In genomic region chr9:36162211-36162610, GRCh38 we compare ENCODE assay signal across 21 cellular contexts. TPM values are rescaled to one million over a fixed set of nuclear protein-coding genes. Genes with fewer than 3 reads are reported as not detected.
DNase-seq lines count a peak whose midpoint lies in the region; ATAC-seq, FAIRE-seq and TF ChIP-seq lines count a peak whose summit lies in the region.
"Had no signal": no experiment of that assay in that cellular context is flagged by ENCODE, and none has a peak within 500 bp of the region (broad histone marks: within the 10 kb centered on the region; RNA-seq: fewer than 3 reads in every experiment).

No MANE protein-coding gene starts in this region.

- peak overlapping the region; percentile 99 for H3K18ac ChIP-seq in H1 (ENCODE audit: extremely low read depth, low read length)

- H2BK12ac ChIP-seq in H1 (ENCODE audit: low read depth, low read length): peak overlapping the region; percentile 100

- peaks cover 2% of the 10 kb centered on the region; the same call in 1 of the 2 replicates for H3K23me2 ChIP-seq in H1 (ENCODE audit: low read depth, low read length)

- H3K79me2 ChIP-seq in H1 (ENCODE audit: control insufficient read depth in 1 of 2, insufficient read depth in 2 of 2, low read length in 2 of 2): no peaks in the 10 kb centered on the region

- H3K27me3 Mint-ChIP-seq in nephron progenitor cell (ENCODE audit: low read depth, poor library complexity) (peaks cover 4% of the 10 kb centered on the region), type B pancreatic cell (peaks cover 10% of the 10 kb centered on the region)
- H3K27me3 Mint-ChIP-seq in activated CD4-positive, alpha-beta T cell treated with anti-CD3 and anti-CD28 coated beads for 36 hours: no peaks in the 10 kb centered on the region

- H3K4me1 Mint-ChIP-seq in nephron progenitor cell: peaks cover 55% of the 10 kb centered on the region
- H3K4me1 Mint-ChIP-seq in type B pancreatic cell (ENCODE audit: unreplicated experiment): peaks cover 39% of the 10 kb centered on the region
- H3K4me1 Mint-ChIP-seq in activated CD4-positive, alpha-beta T cell treated with anti-CD3 and anti-CD28 coated beads for 36 hours: peaks cover 6% of the 10 kb centered on the region

- H3K9me3 Mint-ChIP-seq in nephron progenitor cell (peaks cover 13% of the 10 kb centered on the region), type B pancreatic cell (peaks cover 5% of the 10 kb centered on the region)
- H3K9me3 Mint-ChIP-seq in activated CD4-positive, alpha-beta T cell treated with anti-CD3 and anti-CD28 coated beads for 36 hours (ENCODE audit: low read depth): no peaks in the 10 kb centered on the region
- H3K9me3 Mint-ChIP-seq: CD8-positive, alpha-beta T cell had no signal

- no peaks in the 10 kb centered on the region for H4K20me1 ChIP-seq in H1 (replicated peaks in 1 of 2; ENCODE audit: control insufficient read depth in 1 of 2, insufficient read depth in 2 of 2, low read length in 2 of 2)

- no peaks in the 10 kb centered on the region for H3K79me1 ChIP-seq in H1 (ENCODE audit: low read depth, low read length)

- WGBS in H1 (ENCODE audit: extremely low coverage in 1 of 2, insufficient coverage in 1 of 2, insufficient read length in 1 of 2, insufficient replicate concordance in 2 of 2, low coverage in 1 of 2, low lambda C conversion rate in 2 of 2, missing lambda C conversion rate in 1 of 2), 2 experiments: 94% methylated on average over 14 of the region's 14 CpGs; no CpG with 5 or more reads in 1 of the 2 experiments

- H3K4ac ChIP-seq in H1 (replicated peaks; ENCODE audit: insufficient read length, low read depth, low read length): peak overlapping the region; percentile 20

- peak overlapping the region in 2 of 4 experiments; percentile 26 to 58; a peak in 1 of 7 replicates for H3K9ac ChIP-seq in H1 (replicated peaks in 1 of 4; ENCODE audit: extremely low read depth in 1 of 4, low read depth in 3 of 4, low read length in 3 of 4)

- H4K5ac ChIP-seq in H1 (ENCODE audit: insufficient read length, low read depth, low read length): peak overlapping the region; percentile 76

- no peak overlapping the region for H3K14ac ChIP-seq in H1 (ENCODE audit: insufficient read length)

- POLR2A ChIA-PET in H1 (lab: Charles Lee; ENCODE audit: partially characterized antibody): interaction anchor here (3.1 to 3.6 kb wide), 2 partner anchors 12 to 28 kb away, joined by 18 to 25 read pairs; partner anchors contain the start of gene CLTA
- POLR2A ChIA-PET in activated CD4-positive, alpha-beta T cell treated with anti-CD3 and anti-CD28 coated beads for 36 hours (lab: Charles Lee): no interaction called here

- H4K8ac ChIP-seq in H1 (ENCODE audit: extremely low read depth, insufficient read depth, low read length): no peak overlapping the region

- H2BK15ac ChIP-seq in H1 (ENCODE audit: low read length): peak overlapping the region; percentile 93

- H2BK120ac ChIP-seq in H1 (replicated peaks; ENCODE audit: low read depth, low read length): peak overlapping the region; percentile 66

- peak overlapping the region; percentile 97 for H2AFZ ChIP-seq in H1 (ENCODE audit: low read length)

- H3K36me3 ChIP-seq in cardiac muscle cell (no peaks in the 10 kb centered on the region), H1 (ENCODE audit: control insufficient read depth in 2 of 4, insufficient read depth in 4 of 4, low read length in 3 of 4) (no peaks in the 10 kb centered on the region)
- H3K36me3 ChIP-seq: lower lobe of right lung, tibial nerve, WERI-Rb-1 had no signal

- no peak for TF ChIP-seq RAD21 in H1 (IDR thresholded peaks at IDR 0.05 in 1 of 2, conservative IDR thresholded peaks at IDR 0.05 in 1 of 2; ENCODE audit: low read depth in 2 of 2, low read length in 2 of 2)

- TF ChIP-seq CTCF in cardiac muscle cell (IDR thresholded peaks at IDR 0.05; ENCODE audit: low read depth, low read length) (no peak), H1 (IDR thresholded peaks at IDR 0.05; ENCODE audit: control extremely low read depth in 1 of 3, insufficient read depth in 1 of 3, low read depth in 1 of 3, low read length in 3 of 3) (no peak), nephron progenitor cell (IDR thresholded peaks at IDR 0.05) (no peak), type B pancreatic cell (conservative IDR thresholded peaks at IDR 0.05) (no peak)

- FAIRE-seq in H1 (lab: Jason Lieb, UNC): no peak
- FAIRE-seq: A204.1, endometrium had no signal

- H3K27me3 ChIP-seq in cardiac muscle cell: no peaks in the 10 kb centered on the region
- no peaks in the 10 kb centered on the region for H3K27me3 ChIP-seq in H1 (replicated peaks in 1 of 4; ENCODE audit: control insufficient read depth in 3 of 4, extremely low read depth in 1 of 4, insufficient read depth in 3 of 4, low read length in 3 of 4)
- H3K27me3 ChIP-seq: tibial nerve had no signal

- DNase-seq in cardiac muscle cell (ENCODE audit: low read depth in 1 of 2, low spot score in 1 of 2): no peak
- no peak for DNase-seq in Right ventricle myocardium superior
- DNase-seq in H1 (ENCODE audit: low read depth in 1 of 2, low spot score in 2 of 2): no peak
- no peak for DNase-seq in nephron progenitor cell
- no peak for DNase-seq in type B pancreatic cell (ENCODE audit: extremely low spot score, unreplicated experiment)
- DNase-seq in kidney glomerular epithelial cell (lab: John Stamatoyannopoulos, UW): no peak
- no peak for DNase-seq in activated CD4-positive, alpha-beta T cell treated with anti-CD3 and anti-CD28 coated beads for 36 hours
- DNase-seq: CD8-positive, alpha-beta T cell; lower lobe of right lung; NCI-H2107; NCI-H526 treated with DMSO at 0.1 percent for 48 hours; PC-3; stimulated activated CD4-positive, alpha-beta T cell treated with anti-CD3 and anti-CD28 coated beads, Interleukin-4, amount 100 ng/mL, for 1 hour; stimulated activated CD8-positive, alpha-beta memory T cell treated with anti-CD3 and anti-CD28 coated beads, Interleukin-4, amount 100 ng/mL, for 48 hours; WERI-Rb-1 had no signal

- H3K56ac ChIP-seq in H1 (replicated peaks; ENCODE audit: insufficient read length, low read depth, low read length): no peak overlapping the region

- peak overlapping the region; percentile 99 for H3K27ac Mint-ChIP-seq in nephron progenitor cell
- peak overlapping the region; percentile 88 for H3K27ac Mint-ChIP-seq in type B pancreatic cell
- no peak overlapping the region for H3K27ac Mint-ChIP-seq in activated CD4-positive, alpha-beta T cell treated with anti-CD3 and anti-CD28 coated beads for 36 hours

- H3K4me2 ChIP-seq in H1 (ENCODE audit: insufficient read depth in 1 of 2, low read depth in 2 of 2, low read length in 2 of 2): peak overlapping the region; percentile 60 to 62

- peak overlapping the region; percentile 83 for H4K91ac ChIP-seq in H1 (replicated peaks; ENCODE audit: insufficient read length, low read length)

- TF ChIP-seq POLR2A in H1 (IDR thresholded peaks at IDR 0.05; ENCODE audit: control extremely low read depth in 1 of 2, low read depth in 2 of 2, low read length in 2 of 2): no peak

- H2BK20ac ChIP-seq in H1 (ENCODE audit: low read length): peak overlapping the region; percentile 99

- H2BK5ac ChIP-seq in H1 (ENCODE audit: low read depth, low read length): peak overlapping the region; percentile 97; the same call in 1 of the 2 replicates

- no peak overlapping the region for H3K4me3 Mint-ChIP-seq in nephron progenitor cell
- H3K4me3 Mint-ChIP-seq in type B pancreatic cell: peak overlapping the region; percentile 35
- H3K4me3 Mint-ChIP-seq in activated CD4-positive, alpha-beta T cell treated with anti-CD3 and anti-CD28 coated beads for 36 hours: no peak overlapping the region
- H3K4me3 Mint-ChIP-seq: CD8-positive, alpha-beta T cell had no signal

- H3K27ac ChIP-seq in cardiac muscle cell (peak overlapping the region; percentile 87), H1 (ENCODE audit: low read depth, low read length) (peak overlapping the region; percentile 74; the same call in 1 of the 2 replicates)
- H3K27ac ChIP-seq: WERI-Rb-1 had no signal

- no peak overlapping the region for H3K23ac ChIP-seq in H1 (ENCODE audit: insufficient read length)

- H3K36me3 Mint-ChIP-seq in nephron progenitor cell (ENCODE audit: low read depth) (peaks cover 38% of the 10 kb centered on the region), type B pancreatic cell (peaks cover 6% of the 10 kb centered on the region)
- H3K36me3 Mint-ChIP-seq in activated CD4-positive, alpha-beta T cell treated with anti-CD3 and anti-CD28 coated beads for 36 hours (ENCODE audit: low read depth): peaks cover 2% of the 10 kb centered on the region

- no peak for TF ChIP-seq EP300 in H1 (IDR thresholded peaks at IDR 0.05; ENCODE audit: borderline replicate concordance in 1 of 2, low read depth in 2 of 2, low read length in 2 of 2)

- H3K4me3 ChIP-seq in cardiac muscle cell: no peak overlapping the region
- H3K4me3 ChIP-seq in H1 (ENCODE audit: extremely low read depth in 1 of 4, insufficient read depth in 2 of 4, low read depth in 3 of 4, low read length in 4 of 4): no peak overlapping the region
- H3K4me3 ChIP-seq: lower lobe of right lung, tibial nerve had no signal

- H3K9me3 ChIP-seq in cardiac muscle cell (ENCODE audit: low read depth): no peaks in the 10 kb centered on the region
- H3K9me3 ChIP-seq in H1 (ENCODE audit: insufficient read depth in 2 of 2, low read depth in 1 of 2, low read length in 1 of 2): no peaks in the 10 kb centered on the region
- H3K9me3 ChIP-seq: lower lobe of right lung, tibial nerve had no signal

- H3K4me1 ChIP-seq in cardiac muscle cell (ENCODE audit: low read depth) (peaks cover 15% of the 10 kb centered on the region), H1 (replicated peaks in 1 of 4; ENCODE audit: control insufficient read depth in 3 of 4, insufficient read depth in 4 of 4, low read length in 3 of 4) (peaks cover 11 to 25% (median 17%) of the 10 kb centered on the region in 4 experiments)

- CTCF ChIA-PET in H1 (lab: Charles Lee; ENCODE audit: partially characterized antibody): interaction anchor here (10.2 kb wide), 1 partner anchor 60 kb away, joined by 153 read pairs; no protein-coding TSS in a partner anchor
- CTCF ChIA-PET in activated CD4-positive, alpha-beta T cell treated with anti-CD3 and anti-CD28 coated beads for 36 hours (lab: Charles Lee): interaction anchor here (0.6 to 15.4 kb wide), 2 partner anchors 15 to 59 kb away, joined by 4 to 246 read pairs; no protein-coding TSS in a partner anchor

- ATAC-seq in Right ventricle myocardium superior (ENCODE audit: poor library complexity): no peak
- no peak for ATAC-seq in GM18909 (IDR thresholded peaks at IDR 0.05; ENCODE audit: poor library complexity, unreplicated experiment)
- no peak for ATAC-seq in activated CD4-positive, alpha-beta T cell treated with anti-CD3 and anti-CD28 coated beads for 36 hours
- ATAC-seq: CD8-positive, alpha-beta T cell; lower lobe of right lung; PC-3; sciatic nerve had no signal

- H2AK5ac ChIP-seq in H1 (ENCODE audit: low read depth, low read length): peak overlapping the region; percentile 96; the same call in 1 of the 2 replicates

- intact Hi-C loops in Right ventricle myocardium superior (cut with DNase I): no loop called here
- intact Hi-C loops in activated CD4-positive, alpha-beta T cell treated with anti-CD3 and anti-CD28 coated beads for 36 hours (cut with DNase I, micrococcal nuclease): no loop called here

RNA-seq across cellular contexts. Expression of gene CCIN, which starts 7.0 kb away (rescaled TPM):
- 0.39 TPM in 1 of 2 replicates, not detected in the other for total RNA-seq in cardiac muscle cell
- polyA plus RNA-seq in cardiac muscle cell: not detected in 2 replicates
- not detected for total RNA-seq in Right ventricle myocardium superior
- total RNA-seq in H1 (2021; fragmentation: NEBNext Ultra II Directional; extraction: Animal tissue kit (Norgen Biotek cat#: 25700)): 0.19 and 0.27 TPM in 2 replicates
- 0.20 and 0.21 TPM in 2 replicates for polyA plus RNA-seq in H1 (2011; rRNA removed)
- 0.19 TPM for polyA plus RNA-seq in H1 (2011; cell fraction: cytosol; rRNA removed)
- 0.74 TPM for polyA plus RNA-seq in H1 (2011; cell fraction: nucleus; rRNA removed)
- 0.12 to 0.19 TPM (median 0.18 TPM) in 3 of 4 replicates, not detected in the other for polyA plus RNA-seq in H1 (2012, experiment 1 of 2)
- 0.08 TPM for polyA plus RNA-seq in H1 (2012, experiment 2 of 2)
- polyA plus RNA-seq in H1 (2013, experiment 1 of 2): 0.06 TPM
- polyA plus RNA-seq in H1 (2013, experiment 2 of 2): 0.07 TPM
- 1.1 and 1.8 TPM in 2 replicates for polyA minus RNA-seq in H1 (2011; rRNA and poly(A)+ RNA removed)
- not detected for polyA minus RNA-seq in H1 (2011; cell fraction: cytosol; rRNA and poly(A)+ RNA removed)
- polyA minus RNA-seq in H1 (2011; cell fraction: nucleus; rRNA and poly(A)+ RNA removed): 0.80 TPM
- not detected in 2 replicates for total RNA-seq in type B pancreatic cell (ENCODE audit: low replicate concordance)
- total RNA-seq in activated CD4-positive, alpha-beta T cell treated with anti-CD3 and anti-CD28 coated beads for 36 hours: not detected
- total RNA-seq: sciatic nerve, tibial nerve had no signal
- polyA plus RNA-seq: neural cell had no signal

RNA-seq across cellular contexts. Expression of gene GLIPR2, which starts 25.7 kb away (rescaled TPM):
- total RNA-seq in cardiac muscle cell: 3.2 and 8.6 TPM in 2 replicates
- 9.2 and 15.1 TPM in 2 replicates for polyA plus RNA-seq in cardiac muscle cell
- total RNA-seq in Right ventricle myocardium superior: 6.7 TPM
- 7.9 and 8.9 TPM in 2 replicates for total RNA-seq in H1 (2021; fragmentation: NEBNext Ultra II Directional; extraction: Animal tissue kit (Norgen Biotek cat#: 25700))
- 10.2 and 12.0 TPM in 2 replicates for polyA plus RNA-seq in H1 (2011; rRNA removed)
- 13.7 TPM for polyA plus RNA-seq in H1 (2011; cell fraction: cytosol; rRNA removed)
- polyA plus RNA-seq in H1 (2011; cell fraction: nucleus; rRNA removed): 7.1 TPM
- 11.5 to 15.4 TPM (median 13.1 TPM) in 4 replicates for polyA plus RNA-seq in H1 (2012, experiment 1 of 2)
- polyA plus RNA-seq in H1 (2012, experiment 2 of 2): 11.8 TPM
- polyA plus RNA-seq in H1 (2013, experiment 1 of 2): 6.2 TPM
- polyA plus RNA-seq in H1 (2013, experiment 2 of 2): 6.2 TPM
- 5.5 and 7.2 TPM in 2 replicates for polyA minus RNA-seq in H1 (2011; rRNA and poly(A)+ RNA removed)
- polyA minus RNA-seq in H1 (2011; cell fraction: cytosol; rRNA and poly(A)+ RNA removed): 4.7 TPM
- 3.7 TPM for polyA minus RNA-seq in H1 (2011; cell fraction: nucleus; rRNA and poly(A)+ RNA removed)
- total RNA-seq in type B pancreatic cell (ENCODE audit: low replicate concordance): 4.6 and 17.8 TPM in 2 replicates
- total RNA-seq in activated CD4-positive, alpha-beta T cell treated with anti-CD3 and anti-CD28 coated beads for 36 hours: 10 to 100 TPM; 13.7 to 18.4 TPM

RNA-seq across cellular contexts. Expression of gene CLTA, which starts 28.5 kb away (rescaled TPM):
- 236 TPM in 2 replicates for total RNA-seq in cardiac muscle cell
- 118 and 147 TPM in 2 replicates for polyA plus RNA-seq in cardiac muscle cell
- 63.0 TPM for total RNA-seq in Right ventricle myocardium superior
- total RNA-seq in H1 (2021; fragmentation: NEBNext Ultra II Directional; extraction: Animal tissue kit (Norgen Biotek cat#: 25700)): 236 and 239 TPM in 2 replicates
- 137 and 146 TPM in 2 replicates for polyA plus RNA-seq in H1 (2011; rRNA removed)
- 239 TPM for polyA plus RNA-seq in H1 (2011; cell fraction: cytosol; rRNA removed)
- polyA plus RNA-seq in H1 (2011; cell fraction: nucleus; rRNA removed): 104 TPM
- 235 to 274 TPM (median 252 TPM) in 4 replicates for polyA plus RNA-seq in H1 (2012, experiment 1 of 2)
- 360 TPM for polyA plus RNA-seq in H1 (2012, experiment 2 of 2)
- polyA plus RNA-seq in H1 (2013, experiment 1 of 2): 195 TPM
- 200 TPM for polyA plus RNA-seq in H1 (2013, experiment 2 of 2)
- polyA minus RNA-seq in H1 (2011; rRNA and poly(A)+ RNA removed): 58.9 and 75.6 TPM in 2 replicates
- 112 TPM for polyA minus RNA-seq in H1 (2011; cell fraction: cytosol; rRNA and poly(A)+ RNA removed)
- polyA minus RNA-seq in H1 (2011; cell fraction: nucleus; rRNA and poly(A)+ RNA removed): 56.0 TPM
- total RNA-seq in type B pancreatic cell (ENCODE audit: low replicate concordance): 220 and 233 TPM in 2 replicates
- 100 to 1,000 TPM; 123 to 133 TPM for total RNA-seq in activated CD4-positive, alpha-beta T cell treated with anti-CD3 and anti-CD28 coated beads for 36 hours
